20 cellular contexts compared by ENCODE assay signal in the genomic region with DNA sequence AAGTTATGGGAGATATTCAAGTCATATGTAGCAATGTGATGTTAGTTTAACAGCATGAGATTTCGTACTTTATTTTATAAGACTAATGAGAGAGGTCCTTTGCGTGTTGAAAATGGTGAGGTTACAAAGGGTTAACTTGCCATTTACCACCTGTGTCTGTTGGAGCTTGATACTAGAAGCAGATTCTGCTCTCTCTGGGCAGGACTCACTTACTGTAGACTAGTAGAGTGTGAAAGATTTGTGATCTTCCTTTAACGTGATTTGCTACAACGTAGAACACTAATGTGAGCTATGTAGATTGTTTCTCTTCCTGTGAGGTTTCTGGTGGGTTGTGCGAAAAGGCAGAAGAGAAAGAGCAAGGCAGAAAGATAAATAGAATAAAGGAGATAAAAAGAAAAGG. TPM values are rescaled to one million over a fixed set of nuclear protein-coding genes. Genes with fewer than 3 reads are reported as not detected.
DNase-seq lines count a peak whose midpoint lies in the region; ATAC-seq and TF ChIP-seq lines count a peak whose summit lies in the region.
"Had no signal": no experiment of that assay in that cellular context is flagged by ENCODE, and none has a peak within 500 bp of the region (broad histone marks: within the 10 kb centered on the region; RNA-seq: fewer than 3 reads in every experiment).

No MANE protein-coding gene starts in this region.

- H3K4me1 Mint-ChIP-seq in T-helper 2 cell treated with Interferon-gamma antibody and Interleukin-4, amounts not matched to agents 5 μg/mL and 100 μg/mL, for 36 hours (ENCODE audit: low read depth): peaks cover 22% of the 10 kb centered on the region
- peaks cover 6% of the 10 kb centered on the region for H3K4me1 Mint-ChIP-seq in stimulated activated memory B cell treated with anti-CD40 and anti-IgM and Interleukin-4, amounts not matched to agents 10 μg/mL and 1 μg/mL and 100 μg/mL, for 72 hours

- no peaks in the 10 kb centered on the region for H3K79me2 ChIP-seq in hepatocyte

- TF ChIP-seq CTCF in hepatocyte (IDR thresholded peaks at IDR 0.05; ENCODE audit: poor library complexity): no peak

- no peaks in the 10 kb centered on the region for H3K36me3 ChIP-seq in hepatocyte (replicated peaks; ENCODE audit: insufficient read depth, low read depth)
- H3K36me3 ChIP-seq: HAP-1, WERI-Rb-1 had no signal

- H3K9me3 ChIP-seq in hepatocyte (ENCODE audit: low read depth): no peaks in the 10 kb centered on the region
- H3K9me3 ChIP-seq: HAP-1 had no signal

- ATAC-seq in HG02852 (IDR thresholded peaks at IDR 0.05; ENCODE audit: unreplicated experiment) (peak; percentile 64), HG02970 (IDR thresholded peaks at IDR 0.05; ENCODE audit: low FRiP score, unreplicated experiment) (no peak)
- ATAC-seq in stimulated activated memory B cell treated with anti-CD40 and anti-IgM and Interleukin-4, amounts not matched to agents 10 μg/mL and 1 μg/mL and 100 μg/mL, for 72 hours: no peak
- ATAC-seq: PC-3 had no signal

- DNase-seq in T-helper 2 cell treated with Interferon-gamma antibody and Interleukin-4, amounts not matched to agents 5 μg/mL and 100 μg/mL, for 36 hours (ENCODE audit: low spot score): no peak
- no peak for DNase-seq in T-helper 2 cell
- DNase-seq in RPMI7951 (ENCODE audit: low read depth): peak; percentile 29
- DNase-seq in caudate nucleus (lab: John Stamatoyannopoulos, UW): no peak
- DNase-seq in hepatocyte (ENCODE audit: low spot score): no peak
- DNase-seq: glutamatergic neuron, mesendoderm, NCI-H1930, NCI-H510A treated with DMSO at 0.1 percent for 48 hours, occipital lobe, PC-3, WERI-Rb-1 had no signal

- H3K36me3 Mint-ChIP-seq in T-helper 2 cell treated with Interferon-gamma antibody and Interleukin-4, amounts not matched to agents 5 μg/mL and 100 μg/mL, for 36 hours (ENCODE audit: low read depth): peaks cover 2% of the 10 kb centered on the region
- no peaks in the 10 kb centered on the region for H3K36me3 Mint-ChIP-seq in stimulated activated memory B cell treated with anti-CD40 and anti-IgM and Interleukin-4, amounts not matched to agents 10 μg/mL and 1 μg/mL and 100 μg/mL, for 72 hours
- H3K36me3 Mint-ChIP-seq: activated naive CD4-positive, alpha-beta T cell treated with anti-CD3 and anti-CD28 coated beads, Interleukin-2, amount 50 U/mL, for 24 hours; brain had no signal

- H3K27ac Mint-ChIP-seq in T-helper 2 cell treated with Interferon-gamma antibody and Interleukin-4, amounts not matched to agents 5 μg/mL and 100 μg/mL, for 36 hours: no peak overlapping the region
- H3K27ac Mint-ChIP-seq in stimulated activated memory B cell treated with anti-CD40 and anti-IgM and Interleukin-4, amounts not matched to agents 10 μg/mL and 1 μg/mL and 100 μg/mL, for 72 hours: peak overlapping the region; percentile 10
- H3K27ac Mint-ChIP-seq: activated naive CD4-positive, alpha-beta T cell treated with anti-CD3 and anti-CD28 coated beads, Interleukin-2, amount 50 U/mL, for 24 hours; dendritic cell treated with granulocyte-macrophage colony-stimulating factor and Interleukin-4, amounts not matched to agents 40 ng/mL and 50 ng/mL, for 4 days had no signal

- H2AFZ ChIP-seq in hepatocyte: no peak overlapping the region

- 73% methylated on average over 5 of the region's 5 CpGs for WGBS in hepatocyte (ENCODE audit: low lambda C conversion rate, missing lambda C conversion rate)

- no peak overlapping the region for H3K4me3 ChIP-seq in hepatocyte
- H3K4me3 ChIP-seq: HAP-1 had no signal

- H3K9me3 Mint-ChIP-seq in T-helper 2 cell treated with Interferon-gamma antibody and Interleukin-4, amounts not matched to agents 5 μg/mL and 100 μg/mL, for 36 hours: peaks cover 6% of the 10 kb centered on the region
- H3K9me3 Mint-ChIP-seq in stimulated activated memory B cell treated with anti-CD40 and anti-IgM and Interleukin-4, amounts not matched to agents 10 μg/mL and 1 μg/mL and 100 μg/mL, for 72 hours: no peaks in the 10 kb centered on the region
- H3K9me3 Mint-ChIP-seq: activated naive CD4-positive, alpha-beta T cell treated with anti-CD3 and anti-CD28 coated beads, Interleukin-2, amount 50 U/mL, for 24 hours; brain; dendritic cell treated with granulocyte-macrophage colony-stimulating factor and Interleukin-4, amounts not matched to agents 40 ng/mL and 50 ng/mL, for 4 days had no signal

- H3K27me3 ChIP-seq in hepatocyte: no peaks in the 10 kb centered on the region

- H3K27me3 Mint-ChIP-seq in T-helper 2 cell treated with Interferon-gamma antibody and Interleukin-4, amounts not matched to agents 5 μg/mL and 100 μg/mL, for 36 hours (ENCODE audit: low read depth): no peaks in the 10 kb centered on the region
- no peaks in the 10 kb centered on the region for H3K27me3 Mint-ChIP-seq in stimulated activated memory B cell treated with anti-CD40 and anti-IgM and Interleukin-4, amounts not matched to agents 10 μg/mL and 1 μg/mL and 100 μg/mL, for 72 hours
- H3K27me3 Mint-ChIP-seq: activated naive CD4-positive, alpha-beta T cell treated with anti-CD3 and anti-CD28 coated beads, Interleukin-2, amount 50 U/mL, for 24 hours; dendritic cell treated with granulocyte-macrophage colony-stimulating factor and Interleukin-4, amounts not matched to agents 40 ng/mL and 50 ng/mL, for 4 days had no signal

- H3K4me3 Mint-ChIP-seq in T-helper 2 cell treated with Interferon-gamma antibody and Interleukin-4, amounts not matched to agents 5 μg/mL and 100 μg/mL, for 36 hours: peak overlapping the region; percentile 9
- H3K4me3 Mint-ChIP-seq in stimulated activated memory B cell treated with anti-CD40 and anti-IgM and Interleukin-4, amounts not matched to agents 10 μg/mL and 1 μg/mL and 100 μg/mL, for 72 hours: no peak overlapping the region
- H3K4me3 Mint-ChIP-seq: activated naive CD4-positive, alpha-beta T cell treated with anti-CD3 and anti-CD28 coated beads, Interleukin-2, amount 50 U/mL, for 24 hours; dendritic cell treated with granulocyte-macrophage colony-stimulating factor and Interleukin-4, amounts not matched to agents 40 ng/mL and 50 ng/mL, for 4 days had no signal

- no peaks in the 10 kb centered on the region for H4K20me1 ChIP-seq in hepatocyte (ENCODE audit: insufficient read depth, poor library complexity, severe bottlenecking)

- no peak overlapping the region for H3K27ac ChIP-seq in caudate nucleus (ENCODE audit: low read depth, low read length)
- no peak overlapping the region for H3K27ac ChIP-seq in hepatocyte
- H3K27ac ChIP-seq: 22Rv1, WERI-Rb-1 had no signal

- H3K4me1 ChIP-seq in hepatocyte (ENCODE audit: insufficient read depth): no peaks in the 10 kb centered on the region
- H3K4me1 ChIP-seq: HAP-1 had no signal

- no peaks in the 10 kb centered on the region for H3K9me2 ChIP-seq in hepatocyte (replicated peaks; ENCODE audit: insufficient read depth)

- no peak overlapping the region for H3K4me2 ChIP-seq in hepatocyte

RNA-seq across cellular contexts. Expression of a gene that starts 1.0 kb away (rescaled TPM):
- 16.7 and 22.3 TPM in 2 replicates for total RNA-seq in RPMI7951 (2014; rRNA removed; shearing (Covaris generic))
- total RNA-seq in hepatocyte: 2.3 and 2.4 TPM in 2 replicates
- 1.0 and 1.9 TPM in 2 replicates for polyA plus RNA-seq in hepatocyte
